ENCODE assay signal across 8 cellular contexts in genomic region chr13:42040730-42041016, GRCh38. TPM values are rescaled to one million over a fixed set of nuclear protein-coding genes. Genes with fewer than 3 reads are reported as not detected.
DNase-seq lines count a peak whose midpoint lies in the region; FAIRE-seq and TF ChIP-seq lines count a peak whose summit lies in the region.

No MANE protein-coding gene starts in this region.

- peak overlapping the region in 3 of 4 experiments; percentile 66 to 91 (median 67); a peak in 3 of 7 replicates for H3K9ac ChIP-seq in H1 (replicated peaks in 1 of 4; ENCODE audit: extremely low read depth in 1 of 4, low read depth in 3 of 4, low read length in 3 of 4)
- H3K9ac ChIP-seq in trophoblast cell (ENCODE audit: low read length): peak overlapping the region; percentile 54

- H2AK5ac ChIP-seq in H1 (ENCODE audit: low read depth, low read length) (no peak overlapping the region), trophoblast cell (ENCODE audit: low read length) (no peak overlapping the region)

- H2BK120ac ChIP-seq in H1 (replicated peaks; ENCODE audit: low read depth, low read length) (no peak overlapping the region), trophoblast cell (ENCODE audit: insufficient read depth, low read length, poor library complexity) (peak overlapping the region; percentile 11)

- in situ Hi-C loops in GM13977 (cut with MboI; ENCODE audit: low pct_unique_long_range_greater_than_20kb, low sequenced_read_pairs, unreplicated experiment): no loop called here

- H4K20me1 ChIP-seq in H1 (replicated peaks in 1 of 2; ENCODE audit: control insufficient read depth in 1 of 2, insufficient read depth in 2 of 2, low read length in 2 of 2): peaks cover 4 to 7% of the 10 kb centered on the region in 2 experiments

- H3K79me1 ChIP-seq in H1 (ENCODE audit: low read depth, low read length): no peaks in the 10 kb centered on the region
- H3K79me1 ChIP-seq in trophoblast cell (ENCODE audit: low read length): peaks cover 8% of the 10 kb centered on the region

- no peak for TF ChIP-seq CTCF in H1 (IDR thresholded peaks at IDR 0.05; ENCODE audit: control extremely low read depth in 1 of 3, insufficient read depth in 1 of 3, low read depth in 1 of 3, low read length in 3 of 3)
- no peak for TF ChIP-seq CTCF in GM13977 (IDR thresholded peaks at IDR 0.05; ENCODE audit: extremely low read depth, insufficient read depth, missing control alignments)

- no peak overlapping the region for H3K56ac ChIP-seq in H1 (replicated peaks; ENCODE audit: insufficient read length, low read depth, low read length)

- no peak for TF ChIP-seq EP300 in H1 (IDR thresholded peaks at IDR 0.05; ENCODE audit: borderline replicate concordance in 1 of 2, low read depth in 2 of 2, low read length in 2 of 2)

- H2AFZ ChIP-seq in H1 (ENCODE audit: low read length): no peak overlapping the region
- H2AFZ ChIP-seq in trophoblast cell (ENCODE audit: insufficient read depth, low read length, poor library complexity): peak overlapping the region; percentile 20

- H4K12ac ChIP-seq in trophoblast cell (ENCODE audit: low read depth, low read length): no peak overlapping the region

- H3K23ac ChIP-seq in H1 (ENCODE audit: insufficient read length) (no peak overlapping the region), trophoblast cell (ENCODE audit: low read length) (no peak overlapping the region)

- peaks cover 6 to 32% (median 19%) of the 10 kb centered on the region in 4 experiments for H3K27me3 ChIP-seq in H1 (replicated peaks in 1 of 4; ENCODE audit: control insufficient read depth in 3 of 4, extremely low read depth in 1 of 4, insufficient read depth in 3 of 4, low read length in 3 of 4)
- H3K27me3 ChIP-seq in trophoblast cell (ENCODE audit: insufficient read depth, low read length): no peaks in the 10 kb centered on the region

- H2BK12ac ChIP-seq in H1 (ENCODE audit: low read depth, low read length) (no peak overlapping the region), trophoblast cell (ENCODE audit: low read length) (no peak overlapping the region)

- TF ChIP-seq RAD21 in H1 (IDR thresholded peaks at IDR 0.05 in 1 of 2, conservative IDR thresholded peaks at IDR 0.05 in 1 of 2; ENCODE audit: low read depth in 2 of 2, low read length in 2 of 2): no peak

- H3K14ac ChIP-seq in H1 (ENCODE audit: insufficient read length) (no peak overlapping the region), trophoblast cell (ENCODE audit: low read length) (no peak overlapping the region)

- no peak overlapping the region for H2BK20ac ChIP-seq in H1 (ENCODE audit: low read length)

- no peaks in the 10 kb centered on the region for H3K36me3 ChIP-seq in KOPT-K1 (ENCODE audit: insufficient read depth, low read length)
- no peaks in the 10 kb centered on the region for H3K36me3 ChIP-seq in H1 (ENCODE audit: control insufficient read depth in 2 of 4, insufficient read depth in 4 of 4, low read length in 3 of 4)
- H3K36me3 ChIP-seq in trophoblast cell (ENCODE audit: control insufficient read depth in 1 of 2, insufficient read depth in 2 of 2, low read length in 2 of 2): no peaks in the 10 kb centered on the region

- H3K23me2 ChIP-seq in H1 (ENCODE audit: low read depth, low read length): peaks cover 17% of the 10 kb centered on the region

- peaks cover 0 to 15% of the 10 kb centered on the region in 2 experiments; a peak in 2 of 4 replicates for H3K79me2 ChIP-seq in H1 (ENCODE audit: control insufficient read depth in 1 of 2, insufficient read depth in 2 of 2, low read length in 2 of 2)
- H3K79me2 ChIP-seq in trophoblast cell (ENCODE audit: control insufficient read depth, insufficient read depth, low read length, poor library complexity): peaks cover 3% of the 10 kb centered on the region

- no peak overlapping the region for H2BK15ac ChIP-seq in H1 (ENCODE audit: low read length)

- H3K27ac ChIP-seq in KOPT-K1 (ENCODE audit: low read depth, low read length, poor library complexity, severe bottlenecking) (peak overlapping the region; percentile 67), H1 (ENCODE audit: low read depth, low read length) (no peak overlapping the region), trophoblast cell (ENCODE audit: low read depth, low read length) (no peak overlapping the region)

- H3K4me3 ChIP-seq in GM08714 (ENCODE audit: low read length) (peak overlapping the region; percentile 90), H1 (ENCODE audit: extremely low read depth in 1 of 4, insufficient read depth in 2 of 4, low read depth in 3 of 4, low read length in 4 of 4) (peak overlapping the region; percentile 58 to 87 (median 74)), trophoblast cell (ENCODE audit: low read depth, low read length) (peak overlapping the region; percentile 86)

- H3K9me3 ChIP-seq in KOPT-K1 (ENCODE audit: insufficient read depth, low read length, poor library complexity, severe bottlenecking) (peaks cover 4% of the 10 kb centered on the region), H1 (ENCODE audit: insufficient read depth in 2 of 2, low read depth in 1 of 2, low read length in 1 of 2) (no peaks in the 10 kb centered on the region), trophoblast cell (ENCODE audit: insufficient read depth, low read depth, low read length) (no peaks in the 10 kb centered on the region)

- WGBS in H1 (ENCODE audit: extremely low coverage in 1 of 2, insufficient coverage in 1 of 2, insufficient read length in 1 of 2, insufficient replicate concordance in 2 of 2, low coverage in 1 of 2, low lambda C conversion rate in 2 of 2, missing lambda C conversion rate in 1 of 2), 2 experiments: no CpG with 5 or more reads among the region's 49 CpGs
- WGBS in trophoblast cell (ENCODE audit: extremely low coverage, insufficient coverage, insufficient read length): no CpG with 5 or more reads among the region's 49 CpGs

- DNase-seq in H1 (ENCODE audit: low read depth in 1 of 2, low spot score in 2 of 2) (no peak), trophoblast cell (no peak), GM13977 (ENCODE audit: low spot score) (no peak), NCI-H128 (lab: John Stamatoyannopoulos, UW; ENCODE audit: unreplicated experiment) (no peak), NCI-H2171 treated with DMSO at 0.1 percent for 48 hours (lab: John Stamatoyannopoulos, UW) (no peak), NCI-H1105 (lab: John Stamatoyannopoulos, UW) (no peak)

- H3K4ac ChIP-seq in H1 (replicated peaks; ENCODE audit: insufficient read length, low read depth, low read length) (no peak overlapping the region), trophoblast cell (ENCODE audit: low read depth, low read length) (no peak overlapping the region)

- H4K5ac ChIP-seq in H1 (ENCODE audit: insufficient read length, low read depth, low read length): no peak overlapping the region

- H4K91ac ChIP-seq in H1 (replicated peaks; ENCODE audit: insufficient read length, low read length): no peak overlapping the region
- H4K91ac ChIP-seq in trophoblast cell (ENCODE audit: low read depth, low read length): peak overlapping the region; percentile 20

- H4K8ac ChIP-seq in H1 (ENCODE audit: extremely low read depth, insufficient read depth, low read length): no peak overlapping the region; the same call in 1 of the 2 replicates
- H4K8ac ChIP-seq in trophoblast cell (ENCODE audit: low read depth, low read length): peak overlapping the region; percentile 69

- FAIRE-seq in H1 (lab: Jason Lieb, UNC): no peak

- H2BK5ac ChIP-seq in H1 (ENCODE audit: low read depth, low read length) (no peak overlapping the region), trophoblast cell (ENCODE audit: low read depth, low read length, poor library complexity) (no peak overlapping the region)

- CTCF ChIA-PET in H1 (lab: Charles Lee; ENCODE audit: partially characterized antibody): interaction anchor here (0.9 to 1.7 kb wide), 4 partner anchors 11 to 355 kb away, joined by 3 to 6 read pairs (median 3); no protein-coding TSS in a partner anchor

- TF ChIP-seq POLR2A in H1 (IDR thresholded peaks at IDR 0.05; ENCODE audit: control extremely low read depth in 1 of 2, low read depth in 2 of 2, low read length in 2 of 2): no peak

- H3K4me2 ChIP-seq in H1 (ENCODE audit: insufficient read depth in 1 of 2, low read depth in 2 of 2, low read length in 2 of 2): peak overlapping the region; percentile 93 to 95
- H3K4me2 ChIP-seq in trophoblast cell (ENCODE audit: low read length): peak overlapping the region; percentile 97

- H3K4me1 ChIP-seq in H1 (replicated peaks in 1 of 4; ENCODE audit: control insufficient read depth in 3 of 4, insufficient read depth in 4 of 4, low read length in 3 of 4): no peaks in the 10 kb centered on the region
- H3K4me1 ChIP-seq in trophoblast cell (ENCODE audit: control insufficient read depth in 1 of 2, insufficient read depth in 2 of 2, low read length in 2 of 2): peaks cover 2% of the 10 kb centered on the region in 2 experiments

- H3K18ac ChIP-seq in H1 (ENCODE audit: extremely low read depth, low read length): no peak overlapping the region
- peak overlapping the region; percentile 75 for H3K18ac ChIP-seq in trophoblast cell (ENCODE audit: low read length)

- POLR2A ChIA-PET in H1 (lab: Charles Lee; ENCODE audit: partially characterized antibody): interaction anchor here (1.0 to 1.9 kb wide), 3 partner anchors 11 to 80 kb away, joined by 3 to 8 read pairs (median 4); partner anchors contain the start of gene VWA8

TF ChIP-seq in H1, 55 proteins besides CTCF, POLR2A, EP300 and RAD21:
- TF ChIP-seq SUZ12 (IDR thresholded peaks at IDR 0.05; ENCODE audit: low read length) (no peak), POLR2AphosphoS5 (IDR thresholded peaks at IDR 0.05; ENCODE audit: low read depth, low read length) (0 out of 2 replicates have a peak, but pooled peaks have one; percentile 3)

RNA-seq across cellular contexts. Expression of gene DGKH, which starts 7.8 kb away (rescaled TPM):
- total RNA-seq in H1 (2021; fragmentation: NEBNext Ultra II Directional; extraction: Animal tissue kit (Norgen Biotek cat#: 25700)): 5.8 and 7.9 TPM in 2 replicates
- 1.1 and 2.1 TPM in 2 replicates for polyA plus RNA-seq in H1 (2011; rRNA removed)
- polyA plus RNA-seq in H1 (2011; cell fraction: cytosol; rRNA removed): 2.4 TPM
- 3.7 TPM for polyA plus RNA-seq in H1 (2011; cell fraction: nucleus; rRNA removed)
- 1.7 to 3.3 TPM (median 2.3 TPM) in 4 replicates for polyA plus RNA-seq in H1 (2012, experiment 1 of 2)
- 0.26 TPM for polyA plus RNA-seq in H1 (2012, experiment 2 of 2)
- 2.7 TPM for polyA plus RNA-seq in H1 (2013, experiment 1 of 2)
- 2.4 TPM for polyA plus RNA-seq in H1 (2013, experiment 2 of 2)
- polyA minus RNA-seq in H1 (2011; rRNA and poly(A)+ RNA removed): 17.0 and 21.3 TPM in 2 replicates
- 7.1 TPM for polyA minus RNA-seq in H1 (2011; cell fraction: cytosol; rRNA and poly(A)+ RNA removed)
- polyA minus RNA-seq in H1 (2011; cell fraction: nucleus; rRNA and poly(A)+ RNA removed): 23.8 TPM
- 1.6 TPM in 2 replicates for polyA plus RNA-seq in trophoblast cell (2013)
